Comparison of ENCODE assay signal across 2 cellular contexts in the genomic region with DNA sequence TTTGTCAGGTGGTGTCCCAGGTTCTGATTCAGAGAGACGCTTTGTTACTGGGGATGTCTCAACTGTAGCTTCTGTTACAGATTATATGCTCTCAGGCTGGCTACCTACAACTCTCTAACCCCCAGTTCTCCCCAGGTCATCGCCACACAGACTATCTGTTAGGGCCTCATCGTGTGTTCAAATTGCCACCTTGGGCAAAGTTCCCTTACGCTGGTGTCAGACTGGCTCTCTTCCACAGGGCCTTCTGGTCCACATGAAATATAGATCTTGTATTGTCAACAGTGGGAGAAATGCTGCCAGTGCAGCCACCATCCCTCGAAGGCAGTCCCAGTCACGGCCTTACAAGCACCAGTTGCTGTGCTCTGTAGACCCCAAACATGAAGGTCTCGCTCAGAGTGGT.
TF ChIP-seq lines count a peak whose summit lies in the region.

No MANE protein-coding gene starts in this region.

TF ChIP-seq in liver, 16 proteins besides CTCF, POLR2A, EP300 and RAD21 (continued from another document):
- TF ChIP-seq REST (IDR thresholded peaks at IDR 0.05): no peak
- TF ChIP-seq EGR1 (IDR thresholded peaks at IDR 0.05; ENCODE audit: low read depth in 2 of 2): no peak
- no peak for TF ChIP-seq FOXA1 (IDR thresholded peaks at IDR 0.05)
- TF ChIP-seq TAF1 (conservative IDR thresholded peaks at IDR 0.05): no peak
- TF ChIP-seq ZBTB33 (IDR thresholded peaks at IDR 0.05): no peak
- TF ChIP-seq, protein P1, sequence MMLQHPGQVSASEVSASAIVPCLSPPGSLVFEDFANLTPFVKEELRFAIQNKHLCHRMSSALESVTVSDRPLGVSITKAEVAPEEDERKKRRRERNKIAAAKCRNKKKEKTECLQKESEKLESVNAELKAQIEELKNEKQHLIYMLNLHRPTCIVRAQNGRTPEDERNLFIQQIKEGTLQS (IDR thresholded peaks at IDR 0.05): no peak
- no peak for TF ChIP-seq HNF4G (IDR thresholded peaks at IDR 0.05)
- peak; percentile 35 for TF ChIP-seq YY1 (IDR thresholded peaks at IDR 0.05)
- peak in 1 of 2 donors; percentile 56 for TF ChIP-seq JUND (IDR thresholded peaks at IDR 0.05)
- TF ChIP-seq SP1 (IDR thresholded peaks at IDR 0.05): peak; percentile 66
- TF ChIP-seq FOXA2 (IDR thresholded peaks at IDR 0.05): peak; percentile 70
- peak; percentile 12 for TF ChIP-seq MAX (IDR thresholded peaks at IDR 0.05)
- peak; percentile 74 to 82 for TF ChIP-seq RXRA (IDR thresholded peaks at IDR 0.05)
- no peak for TF ChIP-seq GABPA (IDR thresholded peaks at IDR 0.05 in 1 of 2, conservative IDR thresholded peaks at IDR 0.05 in 1 of 2)
- peak; percentile 76 to 79 for TF ChIP-seq HNF4A (conservative IDR thresholded peaks at IDR 0.05)

TF ChIP-seq in HepG2, 621 proteins besides CTCF, POLR2A, EP300 and RAD21 (continued from another document):
- no peak for TF ChIP-seq RNF219 (CRISPR knock-in tag; IDR thresholded peaks at IDR 0.05)
- no peak for TF ChIP-seq HNRNPH1 (optimal IDR thresholded peaks at IDR 0.05; ENCODE audit: low read depth, low read length)
- no peak for TF ChIP-seq ZNF605 (CRISPR knock-in tag; IDR thresholded peaks at IDR 0.05)
- TF ChIP-seq KLF15 (CRISPR knock-in tag; IDR thresholded peaks at IDR 0.05; ENCODE audit: borderline replicate concordance): no peak
- no peak for TF ChIP-seq CBX2 (IDR thresholded peaks at IDR 0.05; ENCODE audit: low read depth, low read length)
- TF ChIP-seq CBX2 (CRISPR knock-in tag; IDR thresholded peaks at IDR 0.05; ENCODE audit: low read depth): no peak
- TF ChIP-seq POLR2G (IDR thresholded peaks at IDR 0.05; ENCODE audit: low read depth, low read length): no peak
- TF ChIP-seq, protein P2, sequence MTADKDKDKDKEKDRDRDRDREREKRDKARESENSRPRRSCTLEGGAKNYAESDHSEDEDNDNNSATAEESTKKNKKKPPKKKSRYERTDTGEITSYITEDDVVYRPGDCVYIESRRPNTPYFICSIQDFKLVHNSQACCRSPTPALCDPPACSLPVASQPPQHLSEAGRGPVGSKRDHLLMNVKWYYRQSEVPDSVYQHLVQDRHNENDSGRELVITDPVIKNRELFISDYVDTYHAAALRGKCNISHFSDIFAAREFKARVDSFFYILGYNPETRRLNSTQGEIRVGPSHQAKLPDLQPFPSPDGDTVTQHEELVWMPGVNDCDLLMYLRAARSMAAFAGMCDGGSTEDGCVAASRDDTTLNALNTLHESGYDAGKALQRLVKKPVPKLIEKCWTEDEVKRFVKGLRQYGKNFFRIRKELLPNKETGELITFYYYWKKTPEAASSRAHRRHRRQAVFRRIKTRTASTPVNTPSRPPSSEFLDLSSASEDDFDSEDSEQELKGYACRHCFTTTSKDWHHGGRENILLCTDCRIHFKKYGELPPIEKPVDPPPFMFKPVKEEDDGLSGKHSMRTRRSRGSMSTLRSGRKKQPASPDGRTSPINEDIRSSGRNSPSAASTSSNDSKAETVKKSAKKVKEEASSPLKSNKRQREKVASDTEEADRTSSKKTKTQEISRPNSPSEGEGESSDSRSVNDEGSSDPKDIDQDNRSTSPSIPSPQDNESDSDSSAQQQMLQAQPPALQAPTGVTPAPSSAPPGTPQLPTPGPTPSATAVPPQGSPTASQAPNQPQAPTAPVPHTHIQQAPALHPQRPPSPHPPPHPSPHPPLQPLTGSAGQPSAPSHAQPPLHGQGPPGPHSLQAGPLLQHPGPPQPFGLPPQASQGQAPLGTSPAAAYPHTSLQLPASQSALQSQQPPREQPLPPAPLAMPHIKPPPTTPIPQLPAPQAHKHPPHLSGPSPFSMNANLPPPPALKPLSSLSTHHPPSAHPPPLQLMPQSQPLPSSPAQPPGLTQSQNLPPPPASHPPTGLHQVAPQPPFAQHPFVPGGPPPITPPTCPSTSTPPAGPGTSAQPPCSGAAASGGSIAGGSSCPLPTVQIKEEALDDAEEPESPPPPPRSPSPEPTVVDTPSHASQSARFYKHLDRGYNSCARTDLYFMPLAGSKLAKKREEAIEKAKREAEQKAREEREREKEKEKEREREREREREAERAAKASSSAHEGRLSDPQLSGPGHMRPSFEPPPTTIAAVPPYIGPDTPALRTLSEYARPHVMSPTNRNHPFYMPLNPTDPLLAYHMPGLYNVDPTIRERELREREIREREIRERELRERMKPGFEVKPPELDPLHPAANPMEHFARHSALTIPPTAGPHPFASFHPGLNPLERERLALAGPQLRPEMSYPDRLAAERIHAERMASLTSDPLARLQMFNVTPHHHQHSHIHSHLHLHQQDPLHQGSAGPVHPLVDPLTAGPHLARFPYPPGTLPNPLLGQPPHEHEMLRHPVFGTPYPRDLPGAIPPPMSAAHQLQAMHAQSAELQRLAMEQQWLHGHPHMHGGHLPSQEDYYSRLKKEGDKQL (CRISPR knock-in tag; IDR thresholded peaks at IDR 0.05; ENCODE audit: low read depth): no peak
- TF ChIP-seq ZNF329 (CRISPR knock-in tag; IDR thresholded peaks at IDR 0.05; ENCODE audit: low read depth): no peak
- no peak for TF ChIP-seq ZBTB2 (CRISPR knock-in tag; IDR thresholded peaks at IDR 0.05; ENCODE audit: low read depth)
- no peak for TF ChIP-seq ZBTB3 (CRISPR knock-in tag; IDR thresholded peaks at IDR 0.05; ENCODE audit: borderline replicate concordance, low read depth)
- TF ChIP-seq RFX1 (IDR thresholded peaks at IDR 0.05): no peak
- no peak for TF ChIP-seq SAFB2 (CRISPR knock-in tag; IDR thresholded peaks at IDR 0.05; ENCODE audit: borderline replicate concordance, low read depth)
